Comparison of ENCODE assay signal across 14 cellular contexts in the genomic region with DNA sequence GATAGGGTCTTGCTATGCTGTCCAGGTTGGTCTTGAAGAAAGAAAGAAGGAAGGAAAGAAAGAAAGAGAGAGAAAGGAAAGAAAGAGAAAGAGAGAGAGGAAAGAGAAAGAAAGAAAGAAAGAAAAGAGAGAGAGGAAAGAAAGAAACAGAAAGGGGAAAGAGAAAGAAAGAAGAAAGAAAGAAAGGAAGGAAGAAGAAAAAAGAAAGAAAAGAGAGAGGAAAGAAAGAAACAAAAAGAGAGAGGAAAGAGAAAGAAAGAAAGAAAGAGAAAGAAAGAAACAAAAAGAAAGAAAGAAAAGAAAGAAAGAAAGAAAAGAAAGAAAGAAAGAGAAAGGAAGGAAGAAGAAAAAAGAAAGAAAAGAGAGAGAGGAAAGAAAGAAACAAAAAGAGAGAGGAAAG.
DNase-seq lines count a peak whose midpoint lies in the region; ATAC-seq and TF ChIP-seq lines count a peak whose summit lies in the region.
"Had no signal": no experiment of that assay in that cellular context is flagged by ENCODE, and none has a peak within 500 bp of the region (broad histone marks: within the 10 kb centered on the region; RNA-seq: fewer than 3 reads in every experiment).

No MANE protein-coding gene starts in this region.

- H3K27me3 ChIP-seq in CD4-positive, alpha-beta T cell (ENCODE audit: control insufficient read depth, insufficient read depth, low read length) = no peaks in the 10 kb centered on the region
- H3K27me3 ChIP-seq: BLaER1 had no signal

- H3K4me3 Mint-ChIP-seq in CD4-positive, alpha-beta T cell = no peak overlapping the region
- H3K4me3 Mint-ChIP-seq in memory B cell = no peak overlapping the region

- H3K4me3 ChIP-seq in HEK293 (ENCODE audit: low read depth, low read length) = no peak overlapping the region
- H3K4me3 ChIP-seq: BLaER1, HAP-1 had no signal

- ATAC-seq in CD4-positive, alpha-beta T cell (ENCODE audit: poor library complexity) = no peak
- ATAC-seq in memory B cell (ENCODE audit: low read depth) = no peak

- H3K9me3 ChIP-seq in CD4-positive, alpha-beta T cell (ENCODE audit: control insufficient read depth, low read length) = no peaks in the 10 kb centered on the region
- no peaks in the 10 kb centered on the region for H3K9me3 ChIP-seq in HEK293 (ENCODE audit: control insufficient read depth, insufficient read depth, low read depth, low read length)
- H3K9me3 ChIP-seq: Caco-2, HAP-1 had no signal

- peaks cover 3% of the 10 kb centered on the region for H3K9me3 Mint-ChIP-seq in CD4-positive, alpha-beta T cell
- H3K9me3 Mint-ChIP-seq in memory B cell = peaks cover 5% of the 10 kb centered on the region

- no peaks in the 10 kb centered on the region for H3K4me1 ChIP-seq in HEK293 (ENCODE audit: control insufficient read depth, insufficient read depth, low read length)
- H3K4me1 ChIP-seq: BLaER1, Caco-2, HAP-1 had no signal

- H3K36me3 Mint-ChIP-seq in CD4-positive, alpha-beta T cell (ENCODE audit: low read depth) = no peaks in the 10 kb centered on the region
- peaks cover 2% of the 10 kb centered on the region for H3K36me3 Mint-ChIP-seq in memory B cell
- H3K36me3 Mint-ChIP-seq: CD4-positive, CD25-positive, alpha-beta regulatory T cell had no signal

- intact Hi-C loops in CD4-positive, alpha-beta T cell (cut with DNase I, micrococcal nuclease) = no loop called here

- no peak overlapping the region for H3K27ac Mint-ChIP-seq in CD4-positive, alpha-beta T cell
- H3K27ac Mint-ChIP-seq in memory B cell = peak overlapping the region; percentile 2
- H3K27ac Mint-ChIP-seq: CD4-positive, CD25-positive, alpha-beta regulatory T cell had no signal

- no peaks in the 10 kb centered on the region for H3K4me1 Mint-ChIP-seq in CD4-positive, alpha-beta T cell (ENCODE audit: low read depth)
- no peaks in the 10 kb centered on the region for H3K4me1 Mint-ChIP-seq in memory B cell
- H3K4me1 Mint-ChIP-seq: CD4-positive, CD25-positive, alpha-beta regulatory T cell had no signal

- TF ChIP-seq CTCF in CD4-positive, alpha-beta T cell (IDR thresholded peaks at IDR 0.05) = peak; percentile 14
- no peak for TF ChIP-seq CTCF in HEK293 (tag by site-specific recombination; IDR thresholded peaks at IDR 0.05)

- CTCF ChIA-PET in CD4-positive, alpha-beta T cell (lab: Charles Lee) = no interaction called here
- CTCF ChIA-PET in HEK293 (lab: Yijun Ruan, JAX) = no interaction called here

- H3K27me3 Mint-ChIP-seq in CD4-positive, alpha-beta T cell = no peaks in the 10 kb centered on the region
- no peaks in the 10 kb centered on the region for H3K27me3 Mint-ChIP-seq in memory B cell
- H3K27me3 Mint-ChIP-seq: CD4-positive, CD25-positive, alpha-beta regulatory T cell had no signal

- DNase-seq in CD4-positive, alpha-beta T cell = no peak
- DNase-seq in memory B cell (ENCODE audit: low spot score in 2 of 2) = no peak
- no peak for DNase-seq in HuH-7.5 (ENCODE audit: low spot score)
- DNase-seq in activated CD4-positive, alpha-beta T cell treated with anti-CD3 and anti-CD28 coated beads, Interleukin-2, amount 50 U/mL, for 4 hours = no peak
- DNase-seq in NCI-H2029 treated with DMSO at 0.1 percent for 48 hours (lab: John Stamatoyannopoulos, UW) = no peak
- DNase-seq: Caco-2; CD4-positive, CD25-positive, alpha-beta regulatory T cell; DMS153; DND-41; GOT3 had no signal

- no peaks in the 10 kb centered on the region for H3K36me3 ChIP-seq in HEK293 (ENCODE audit: control insufficient read depth in 2 of 2, insufficient read depth in 1 of 2, low read length in 2 of 2)
- H3K36me3 ChIP-seq: BLaER1, HAP-1 had no signal

- no peak overlapping the region for H3K27ac ChIP-seq in CD4-positive, alpha-beta T cell (ENCODE audit: low read depth, low read length)
- no peak overlapping the region for H3K27ac ChIP-seq in HEK293 (ENCODE audit: extremely low read depth, low read depth, low read length)
- H3K27ac ChIP-seq: BLaER1, C4-2B had no signal

- POLR2A ChIA-PET in CD4-positive, alpha-beta T cell (lab: Charles Lee) = no interaction called here
- POLR2A ChIA-PET in HEK293 (lab: Yijun Ruan, JAX) = no interaction called here

TF ChIP-seq in HEK293, 187 proteins besides CTCF, POLR2A, EP300 and RAD21:
- TF ChIP-seq ZNF121 (tag by site-specific recombination; IDR thresholded peaks at IDR 0.05) = 0 out of 2 replicates have a peak, but pooled peaks have one; percentile 13
- TF ChIP-seq PRDM1 (tag by site-specific recombination; IDR thresholded peaks at IDR 0.05) = peak; percentile 96
- no peak for TF ChIP-seq ZNF561 (tag by site-specific recombination; IDR thresholded peaks at IDR 0.05; ENCODE audit: borderline replicate concordance)
- TF ChIP-seq, protein P1, sequence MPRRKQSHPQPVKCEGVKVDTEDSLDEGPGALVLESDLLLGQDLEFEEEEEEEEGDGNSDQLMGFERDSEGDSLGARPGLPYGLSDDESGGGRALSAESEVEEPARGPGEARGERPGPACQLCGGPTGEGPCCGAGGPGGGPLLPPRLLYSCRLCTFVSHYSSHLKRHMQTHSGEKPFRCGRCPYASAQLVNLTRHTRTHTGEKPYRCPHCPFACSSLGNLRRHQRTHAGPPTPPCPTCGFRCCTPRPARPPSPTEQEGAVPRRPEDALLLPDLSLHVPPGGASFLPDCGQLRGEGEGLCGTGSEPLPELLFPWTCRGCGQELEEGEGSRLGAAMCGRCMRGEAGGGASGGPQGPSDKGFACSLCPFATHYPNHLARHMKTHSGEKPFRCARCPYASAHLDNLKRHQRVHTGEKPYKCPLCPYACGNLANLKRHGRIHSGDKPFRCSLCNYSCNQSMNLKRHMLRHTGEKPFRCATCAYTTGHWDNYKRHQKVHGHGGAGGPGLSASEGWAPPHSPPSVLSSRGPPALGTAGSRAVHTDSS (tag by site-specific recombination; IDR thresholded peaks at IDR 0.05) = no peak
- TF ChIP-seq ZNF366 (tag by site-specific recombination; conservative IDR thresholded peaks at IDR 0.05) = 0 out of 2 replicates have a peak, but pooled peaks have one; percentile 18
